ENCODE assay signal across 19 cellular contexts in genomic region chr20:45058168-45058850, GRCh38. TPM values are rescaled to one million over a fixed set of nuclear protein-coding genes. Genes with fewer than 3 reads are reported as not detected.
A peak's percentile ranks its signal among the peaks of the same experiment; 100 is the strongest.
DNase-seq lines count a peak whose midpoint lies in the region; ATAC-seq, FAIRE-seq and TF ChIP-seq lines count a peak whose summit lies in the region.
"Had no signal": no experiment of that assay in that cellular context is flagged by ENCODE, and none has a peak within 500 bp of the region (broad histone marks: within the 10 kb centered on the region; RNA-seq: fewer than 3 reads in every experiment).

No MANE protein-coding gene starts in this region.

- dilution Hi-C loops in keratinocyte (cut with MboI; ENCODE audit: extremely low pct_ligation_motif_present, low sequenced_read_pairs), result no loop called here

- no peak overlapping the region for H3K4me3 ChIP-seq in keratinocyte (ENCODE audit: control insufficient read depth in 2 of 3, extremely low read depth in 1 of 3, insufficient read depth in 2 of 3, low read depth in 1 of 3, low read length in 3 of 3)
- H3K4me3 ChIP-seq: colonic mucosa had no signal

- peaks cover 80% of the 10 kb centered on the region for H3K4me1 Mint-ChIP-seq in activated CD8-positive, alpha-beta T cell treated with anti-CD3 and anti-CD28 coated beads for 36 hours (ENCODE audit: low read depth)
- H3K4me1 Mint-ChIP-seq: nephron progenitor cell had no signal

- no peaks in the 10 kb centered on the region for H3K9me3 Mint-ChIP-seq in activated naive CD4-positive, alpha-beta T cell treated with anti-CD3 and anti-CD28 coated beads, Interleukin-2, amount 50 U/mL, for 72 hours
- H3K9me3 Mint-ChIP-seq in activated CD8-positive, alpha-beta T cell treated with anti-CD3 and anti-CD28 coated beads for 36 hours, result no peaks in the 10 kb centered on the region

- no peak overlapping the region for H2AFZ ChIP-seq in keratinocyte (ENCODE audit: control insufficient read depth, low read length)

- no peak for DNase-seq in activated naive CD4-positive, alpha-beta T cell treated with anti-CD3 and anti-CD28 coated beads, Interleukin-2, amount 50 U/mL, for 72 hours (ENCODE audit: low spot score in 2 of 2)
- DNase-seq in activated naive CD4-positive, alpha-beta T cell treated with anti-CD3 and anti-CD28 coated beads, Interleukin-2, amount 50 U/mL, for 16 hours, result no peak
- DNase-seq in activated CD8-positive, alpha-beta T cell treated with anti-CD3 and anti-CD28 coated beads for 36 hours, result no peak
- DNase-seq in keratinocyte (ENCODE audit: low read depth, low spot score) (no peak), nucleus accumbens (lab: John Stamatoyannopoulos, UW) (no peak)
- DNase-seq: activated CD8-positive, alpha-beta memory T cell treated with anti-CD3 and anti-CD28 coated beads, Interleukin-2, amount 50 U/mL, for 4 hours; colonic mucosa; COR-L47; NCI-H2171; nephron progenitor cell; RPMI8226; T-helper 1 cell had no signal

- no peak for TF ChIP-seq CTCF in activated CD8-positive, alpha-beta T cell treated with anti-CD3 and anti-CD28 coated beads for 36 hours (IDR thresholded peaks at IDR 0.05)
- TF ChIP-seq CTCF in keratinocyte (optimal IDR thresholded peaks at IDR 0.05 in 1 of 3, IDR thresholded peaks at IDR 0.05 in 1 of 3, conservative IDR thresholded peaks at IDR 0.05 in 1 of 3; ENCODE audit: extremely low read depth in 1 of 3, insufficient read depth in 2 of 3, low read length in 3 of 3), result no peak

- H3K9ac ChIP-seq in keratinocyte (ENCODE audit: control insufficient read depth, extremely low read depth, insufficient read depth, low read length), result no peak overlapping the region

- H3K4me3 Mint-ChIP-seq in activated CD8-positive, alpha-beta T cell treated with anti-CD3 and anti-CD28 coated beads for 36 hours, result no peak overlapping the region
- H3K4me3 Mint-ChIP-seq: nephron progenitor cell had no signal

- H3K9me3 ChIP-seq in keratinocyte (ENCODE audit: control insufficient read depth, low read depth, low read length), result no peaks in the 10 kb centered on the region
- H3K9me3 ChIP-seq: colonic mucosa had no signal

- peak overlapping the region; percentile 85 for H3K27ac ChIP-seq in keratinocyte (ENCODE audit: control insufficient read depth, insufficient read depth, low read length)
- peak overlapping the region; percentile 62 for H3K27ac ChIP-seq in temporal lobe (ENCODE audit: low read depth, low read length)
- H3K27ac ChIP-seq: colonic mucosa had no signal

- intact Hi-C loops in activated CD8-positive, alpha-beta T cell treated with anti-CD3 and anti-CD28 coated beads for 36 hours (cut with micrococcal nuclease), result no loop called here

- CTCF ChIA-PET in activated CD8-positive, alpha-beta T cell treated with anti-CD3 and anti-CD28 coated beads for 36 hours (lab: Charles Lee), result interaction anchor here (0.8 to 10.8 kb wide), 8 partner anchors 8 to 54 kb away, joined by 3 to 111 read pairs (median 3); no protein-coding TSS in a partner anchor

- H3K27ac Mint-ChIP-seq in activated naive CD4-positive, alpha-beta T cell treated with anti-CD3 and anti-CD28 coated beads, Interleukin-2, amount 50 U/mL, for 72 hours, result peak overlapping the region; percentile 57 to 70
- H3K27ac Mint-ChIP-seq in activated CD8-positive, alpha-beta T cell treated with anti-CD3 and anti-CD28 coated beads for 36 hours, result peak overlapping the region; percentile 82

- peaks cover 1 to 13% of the 10 kb centered on the region in 2 experiments for H3K36me3 ChIP-seq in keratinocyte (ENCODE audit: control insufficient read depth in 2 of 2, extremely low read depth in 1 of 2, insufficient read depth in 2 of 2, low read length in 2 of 2)
- H3K36me3 ChIP-seq: colonic mucosa had no signal

- FAIRE-seq in keratinocyte (lab: Jason Lieb, UNC), result no peak
- FAIRE-seq: frontal cortex had no signal

- H3K4me2 ChIP-seq in keratinocyte (ENCODE audit: control insufficient read depth, extremely low read depth, insufficient read depth, low read depth, low read length), result no peak overlapping the region

- no peaks in the 10 kb centered on the region for H4K20me1 ChIP-seq in keratinocyte (ENCODE audit: control insufficient read depth, extremely low read depth, insufficient read depth, low read length)

- peaks cover 38% of the 10 kb centered on the region for H3K4me1 ChIP-seq in keratinocyte (ENCODE audit: control insufficient read depth, extremely low read depth, insufficient read depth, low read length)
- H3K4me1 ChIP-seq: colonic mucosa had no signal

- peaks cover 0 to 12% of the 10 kb centered on the region in 2 donors for H3K36me3 Mint-ChIP-seq in activated naive CD4-positive, alpha-beta T cell treated with anti-CD3 and anti-CD28 coated beads, Interleukin-2, amount 50 U/mL, for 72 hours
- H3K36me3 Mint-ChIP-seq in activated CD8-positive, alpha-beta T cell treated with anti-CD3 and anti-CD28 coated beads for 36 hours (ENCODE audit: low read depth), result peaks cover 55% of the 10 kb centered on the region

- no peaks in the 10 kb centered on the region for H3K9me1 ChIP-seq in keratinocyte (ENCODE audit: control insufficient read depth, extremely low read depth, insufficient read depth, low read length)

- POLR2A ChIA-PET in activated CD8-positive, alpha-beta T cell treated with anti-CD3 and anti-CD28 coated beads for 36 hours (lab: Charles Lee), result interaction anchor here (0.6 to 0.7 kb wide), 2 partner anchors 23 to 64 kb away, joined by 3 read pairs; no protein-coding TSS in a partner anchor

- H3K79me2 ChIP-seq in keratinocyte (ENCODE audit: control insufficient read depth, insufficient read depth, low read length), result no peaks in the 10 kb centered on the region

- no peak for ATAC-seq in activated naive CD4-positive, alpha-beta T cell treated with anti-CD3 and anti-CD28 coated beads, Interleukin-2, amount 50 U/mL, for 72 hours
- no peak for ATAC-seq in activated CD8-positive, alpha-beta T cell treated with anti-CD3 and anti-CD28 coated beads for 36 hours
- ATAC-seq in HG03196 (IDR thresholded peaks at IDR 0.05; ENCODE audit: unreplicated experiment) (no peak), HG03095 (IDR thresholded peaks at IDR 0.05; ENCODE audit: unreplicated experiment) (no peak)

- no peaks in the 10 kb centered on the region for H3K27me3 ChIP-seq in keratinocyte (ENCODE audit: control insufficient read depth, extremely low read depth, insufficient read depth, low read length)
- H3K27me3 ChIP-seq: colonic mucosa had no signal

- no peaks in the 10 kb centered on the region for H3K27me3 Mint-ChIP-seq in activated CD8-positive, alpha-beta T cell treated with anti-CD3 and anti-CD28 coated beads for 36 hours

RNA-seq across cellular contexts. Expression of gene KCNS1, which starts 42.6 kb away (rescaled TPM):
- total RNA-seq in activated naive CD4-positive, alpha-beta T cell treated with anti-CD3 and anti-CD28 coated beads, Interleukin-2, amount 50 U/mL, for 72 hours, result under 1 TPM in 1 of 2 donors, not detected in 1; 0.70 TPM
- total RNA-seq in activated CD8-positive, alpha-beta T cell treated with anti-CD3 and anti-CD28 coated beads for 36 hours, result under 1 TPM; 0.38 to 0.54 TPM
- 1.1 to 2.5 TPM (median 1.5 TPM) in 3 replicates for polyA plus RNA-seq in keratinocyte
- 0.05 TPM for polyA plus RNA-seq in keratinocyte (2011; ENCODE audit: low read depth)
- 0.64 and 0.68 TPM in 2 replicates for polyA plus RNA-seq in keratinocyte (2011; cell fraction: cytosol; rRNA removed)
- polyA plus RNA-seq in keratinocyte (2011; cell fraction: nucleus; rRNA removed), result 1.5 and 1.7 TPM in 2 replicates
- polyA plus RNA-seq in keratinocyte (2012; ENCODE audit: low replicate concordance), result 0.18 and 2.2 TPM in 2 replicates
- polyA minus RNA-seq in keratinocyte, result 1.9 to 2.8 TPM (median 2.2 TPM) in 3 replicates
- 1.3 TPM for polyA minus RNA-seq in keratinocyte (2011; cell fraction: cytosol; rRNA and poly(A)+ RNA removed)
- polyA minus RNA-seq in keratinocyte (2011; cell fraction: nucleus; rRNA and poly(A)+ RNA removed), result 1.6 and 2.4 TPM in 2 replicates
- total RNA-seq in temporal lobe, result 1.7 TPM
- total RNA-seq: subcutaneous adipose tissue had no signal

RNA-seq across cellular contexts. Expression of gene WFDC5, which starts 56.7 kb away (rescaled TPM):
- total RNA-seq in activated naive CD4-positive, alpha-beta T cell treated with anti-CD3 and anti-CD28 coated beads, Interleukin-2, amount 50 U/mL, for 72 hours, result not detected
- total RNA-seq in activated CD8-positive, alpha-beta T cell treated with anti-CD3 and anti-CD28 coated beads for 36 hours, result not detected
- 2.4 to 11.7 TPM (median 5.1 TPM) in 3 replicates for polyA plus RNA-seq in keratinocyte
- polyA plus RNA-seq in keratinocyte (2011; ENCODE audit: low read depth), result 18.6 TPM
- 3.6 and 3.8 TPM in 2 replicates for polyA plus RNA-seq in keratinocyte (2011; cell fraction: cytosol; rRNA removed)
- 4.4 and 5.5 TPM in 2 replicates for polyA plus RNA-seq in keratinocyte (2011; cell fraction: nucleus; rRNA removed)
- polyA plus RNA-seq in keratinocyte (2012; ENCODE audit: low replicate concordance), result 2.6 and 106 TPM in 2 replicates
- polyA minus RNA-seq in keratinocyte, result 0.96 to 6.7 TPM (median 1.8 TPM) in 3 replicates
- polyA minus RNA-seq in keratinocyte (2011; cell fraction: cytosol; rRNA and poly(A)+ RNA removed), result 2.7 TPM
- 0.62 and 1.3 TPM in 2 replicates for polyA minus RNA-seq in keratinocyte (2011; cell fraction: nucleus; rRNA and poly(A)+ RNA removed)
- not detected for total RNA-seq in temporal lobe
- total RNA-seq: colonic mucosa, frontal cortex, liver, subcutaneous adipose tissue had no signal
- polyA plus RNA-seq: AG04450, liver had no signal
